ENCODE assay signal across 13 cellular contexts in the genomic region with DNA sequence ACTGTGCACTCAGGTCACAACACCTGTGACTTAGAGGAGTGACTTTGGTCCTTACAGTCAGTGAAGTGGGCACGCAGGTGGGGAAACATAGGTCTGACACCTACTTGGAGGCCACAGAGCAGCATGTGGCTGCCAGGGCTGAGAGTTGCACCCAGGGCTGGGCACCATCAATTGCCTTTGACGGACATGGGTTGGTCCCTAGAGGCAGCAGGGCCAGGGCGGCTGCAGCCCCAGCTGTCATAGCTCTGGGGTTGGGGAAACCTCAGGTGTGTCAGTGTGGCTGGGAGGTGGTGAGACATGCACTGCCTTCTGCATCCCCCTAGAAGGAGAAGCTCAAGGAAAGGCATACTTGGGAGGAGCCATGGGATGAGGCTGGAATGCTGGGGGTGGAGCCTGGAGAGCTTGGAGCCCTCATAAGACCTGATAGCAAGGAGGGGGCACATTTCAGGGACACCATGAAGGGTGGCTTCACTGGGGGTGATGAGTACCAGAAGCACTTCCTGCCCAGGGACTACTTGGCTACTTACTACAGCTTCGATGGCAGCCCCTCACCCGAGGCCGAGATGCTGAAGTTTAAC. TPM values are rescaled to one million over a fixed set of nuclear protein-coding genes. Genes with fewer than 3 reads are reported as not detected.
DNase-seq lines count a peak whose midpoint lies in the region; ATAC-seq, FAIRE-seq and TF ChIP-seq lines count a peak whose summit lies in the region.
"Had no signal": no experiment of that assay in that cellular context is flagged by ENCODE, and none has a peak within 500 bp of the region (broad histone marks: within the 10 kb centered on the region; RNA-seq: fewer than 3 reads in every experiment).

A gene (plus strand): TSS at position 440 of the 578 bp plus-strand sequence. CDS start 16 bp downstream, at position 456.

- peak; percentile 66 for FAIRE-seq in urothelium cell line (lab: Jason Lieb, UNC)
- FAIRE-seq: GM12878 had no signal

- no peaks in the 10 kb centered on the region for H3K27me3 ChIP-seq in ovary

- H3K27ac ChIP-seq in ovary = no peak within 1 kb of the TSS

- peaks cover 63% of the 10 kb centered on the region for H3K4me1 Mint-ChIP-seq in chondrocyte (ENCODE audit: low read depth)
- H3K4me1 Mint-ChIP-seq: activated CD4-positive, alpha-beta T cell treated with anti-CD3 and anti-CD28 coated beads for 36 hours; activated naive CD4-positive, alpha-beta T cell treated with anti-CD3 and anti-CD28 coated beads, Interleukin-2, amount 50 U/mL, for 24 hours had no signal

- H3K9me3 Mint-ChIP-seq in chondrocyte (ENCODE audit: low read depth) = no peaks in the 10 kb centered on the region
- H3K9me3 Mint-ChIP-seq: activated naive CD4-positive, alpha-beta T cell treated with anti-CD3 and anti-CD28 coated beads, Interleukin-2, amount 50 U/mL, for 24 hours; effector memory CD8-positive, alpha-beta T cell had no signal

- H3K36me3 ChIP-seq in ovary = no peaks in the 10 kb centered on the region

- H3K4me1 ChIP-seq in ovary (ENCODE audit: insufficient read depth) = peaks cover 28% of the 10 kb centered on the region

- TF ChIP-seq POLR2A in ovary (IDR thresholded peaks at IDR 0.05) = no peak

- WGBS in ovary, 3 donors = 40 to 52% (median 51%) methylated on average over 6 of the region's 6 CpGs

- no peak within 1 kb of the TSS for H3K4me3 ChIP-seq in ovary
- H3K4me3 ChIP-seq: GM12878 had no signal

- H3K36me3 Mint-ChIP-seq in chondrocyte (ENCODE audit: low read depth) = peaks cover 7% of the 10 kb centered on the region

- TF ChIP-seq CTCF in chondrocyte (IDR thresholded peaks at IDR 0.05) = no peak
- TF ChIP-seq CTCF in ovary (IDR thresholded peaks at IDR 0.05) = no peak

- peak within 1 kb of the TSS; percentile 78 for H3K27ac Mint-ChIP-seq in chondrocyte (ENCODE audit: unreplicated experiment)
- H3K27ac Mint-ChIP-seq: activated CD4-positive, alpha-beta T cell treated with anti-CD3 and anti-CD28 coated beads for 36 hours; activated naive CD4-positive, alpha-beta T cell treated with anti-CD3 and anti-CD28 coated beads, Interleukin-2, amount 50 U/mL, for 24 hours; effector memory CD8-positive, alpha-beta T cell had no signal

- ATAC-seq in left ventricle myocardium superior (peak; percentile 50), HG03469 (IDR thresholded peaks at IDR 0.05; ENCODE audit: unreplicated experiment) (no peak)
- ATAC-seq: activated CD4-positive, alpha-beta T cell treated with anti-CD3 and anti-CD28 coated beads for 36 hours; effector memory CD8-positive, alpha-beta T cell; GM12878 had no signal

- intact Hi-C loops in left ventricle myocardium superior (cut with micrococcal nuclease) (no loop called here), ovary (cut with DNase I) (no loop called here)

- no peaks in the 10 kb centered on the region for H3K27me3 Mint-ChIP-seq in chondrocyte (ENCODE audit: low read depth)
- H3K27me3 Mint-ChIP-seq: activated CD4-positive, alpha-beta T cell treated with anti-CD3 and anti-CD28 coated beads for 36 hours; activated naive CD4-positive, alpha-beta T cell treated with anti-CD3 and anti-CD28 coated beads, Interleukin-2, amount 50 U/mL, for 24 hours had no signal

- DNase-seq in chondrocyte (ENCODE audit: low spot score) (no peak), left ventricle myocardium superior (peak; percentile 54), ovary (peak in 1 of 5 donors; percentile 59), urothelium cell line (ENCODE audit: low spot score) (no peak), DMS79 (lab: John Stamatoyannopoulos, UW) (no peak), inferior parietal cortex (ENCODE audit: extremely low spot score) (no peak), DMS53 treated with DMSO at 0.1 percent for 48 hours (lab: John Stamatoyannopoulos, UW; ENCODE audit: unreplicated experiment) (no peak)
- DNase-seq: activated CD4-positive, alpha-beta T cell treated with anti-CD3 and anti-CD28 coated beads for 36 hours; effector memory CD8-positive, alpha-beta T cell; NCI-H524 treated with DMSO at 0.1 percent for 48 hours had no signal

- no peaks in the 10 kb centered on the region for H3K9me3 ChIP-seq in ovary

- no peak for TF ChIP-seq EP300 in ovary (IDR thresholded peaks at IDR 0.05)

- H3K4me3 Mint-ChIP-seq in chondrocyte (ENCODE audit: unreplicated experiment) = peak within 1 kb of the TSS; percentile 80
- H3K4me3 Mint-ChIP-seq: activated CD4-positive, alpha-beta T cell treated with anti-CD3 and anti-CD28 coated beads for 36 hours; activated naive CD4-positive, alpha-beta T cell treated with anti-CD3 and anti-CD28 coated beads, Interleukin-2, amount 50 U/mL, for 24 hours; effector memory CD8-positive, alpha-beta T cell had no signal

RNA-seq across cellular contexts. Expression of the gene that starts here (rescaled TPM):
- 5.6 to 73.2 TPM (median 70.1 TPM) in 3 replicates for total RNA-seq in chondrocyte
- total RNA-seq in left ventricle myocardium superior = 50.2 TPM
- 100 to 1,000 TPM in 1 of 7 donors, 10 to 100 TPM in 4, 1 to 10 TPM in 1, under 1 TPM in 1; 0.99 to 153 (median 41.8) TPM for total RNA-seq in ovary
- polyA plus RNA-seq in ovary = 10 to 100 TPM; 11.9 to 37.3 TPM
